Comparison of ENCODE assay signal across 10 cellular contexts in genomic region chr13:98975822-98976261, GRCh38. TPM values are rescaled to one million over a fixed set of nuclear protein-coding genes. Genes with fewer than 3 reads are reported as not detected.
DNase-seq lines count a peak whose midpoint lies in the region; ATAC-seq and TF ChIP-seq lines count a peak whose summit lies in the region.
"Had no signal": no experiment of that assay in that cellular context is flagged by ENCODE, and none has a peak within 500 bp of the region (broad histone marks: within the 10 kb centered on the region; RNA-seq: fewer than 3 reads in every experiment).

No MANE protein-coding gene starts in this region.

- ATAC-seq in activated T-cell treated with anti-CD3 and anti-CD28 coated beads, Interleukin-2, amount 50 U/mL, for 4 hours, result no peak

- H3K36me3 Mint-ChIP-seq in activated T-cell treated with anti-CD3 and anti-CD28 coated beads, Interleukin-2, amount 50 U/mL, for 24 hours (ENCODE audit: low read depth), result no peaks in the 10 kb centered on the region
- H3K36me3 Mint-ChIP-seq in activated T-cell treated with anti-CD3 and anti-CD28 coated beads, Interleukin-2, amount 50 U/mL, for 4 hours (ENCODE audit: insufficient read depth), result no peaks in the 10 kb centered on the region
- H3K36me3 Mint-ChIP-seq: IgD-negative memory B cell had no signal

- H3K4me3 Mint-ChIP-seq in activated T-cell treated with anti-CD3 and anti-CD28 coated beads, Interleukin-2, amount 50 U/mL, for 24 hours, result no peak overlapping the region
- no peak overlapping the region for H3K4me3 Mint-ChIP-seq in activated T-cell treated with anti-CD3 and anti-CD28 coated beads, Interleukin-2, amount 50 U/mL, for 4 hours

- H3K27ac Mint-ChIP-seq in activated T-cell treated with anti-CD3 and anti-CD28 coated beads, Interleukin-2, amount 50 U/mL, for 24 hours, result peak overlapping the region; percentile 37

- DNase-seq in activated T-cell treated with anti-CD3 and anti-CD28 coated beads, Interleukin-2, amount 50 U/mL, for 24 hours, result no peak
- DNase-seq in activated T-cell treated with anti-CD3 and anti-CD28 coated beads, Interleukin-2, amount 50 U/mL, for 4 hours, result no peak
- peak; percentile 71 for DNase-seq in islet precursor cell
- DNase-seq in activated gamma-delta T cell treated with Interleukin-2 at 50 U/mL for 16 hours, result no peak
- DNase-seq in NCI-H187 (lab: John Stamatoyannopoulos, UW), result no peak
- DNase-seq in NCI-H1105 treated with DMSO at 0.1 percent for 48 hours (lab: John Stamatoyannopoulos, UW), result no peak

- H3K4me3 ChIP-seq in WI38 (ENCODE audit: low read depth, low read length), result peak overlapping the region; percentile 4; the same call in 1 of the 2 replicates

- H3K27ac ChIP-seq in temporal lobe (ENCODE audit: low read depth, low read length), result peak overlapping the region; percentile 97
- H3K27ac ChIP-seq: C4-2B had no signal

- no peaks in the 10 kb centered on the region for H3K9me3 Mint-ChIP-seq in activated T-cell treated with anti-CD3 and anti-CD28 coated beads, Interleukin-2, amount 50 U/mL, for 24 hours
- no peaks in the 10 kb centered on the region for H3K9me3 Mint-ChIP-seq in activated T-cell treated with anti-CD3 and anti-CD28 coated beads, Interleukin-2, amount 50 U/mL, for 4 hours
- H3K9me3 Mint-ChIP-seq: IgD-negative memory B cell had no signal

- H3K27me3 Mint-ChIP-seq in activated T-cell treated with anti-CD3 and anti-CD28 coated beads, Interleukin-2, amount 50 U/mL, for 24 hours, result no peaks in the 10 kb centered on the region
- H3K27me3 Mint-ChIP-seq in activated T-cell treated with anti-CD3 and anti-CD28 coated beads, Interleukin-2, amount 50 U/mL, for 4 hours (ENCODE audit: low read depth), result no peaks in the 10 kb centered on the region

- no peak for TF ChIP-seq CTCF in WI38 (IDR thresholded peaks at IDR 0.05; ENCODE audit: low read depth, low read length)

- peaks cover 71% of the 10 kb centered on the region for H3K4me1 Mint-ChIP-seq in activated T-cell treated with anti-CD3 and anti-CD28 coated beads, Interleukin-2, amount 50 U/mL, for 24 hours (ENCODE audit: low read depth)
- H3K4me1 Mint-ChIP-seq in activated T-cell treated with anti-CD3 and anti-CD28 coated beads, Interleukin-2, amount 50 U/mL, for 4 hours (ENCODE audit: low read depth), result peaks cover 58% of the 10 kb centered on the region

RNA-seq across cellular contexts. Expression of gene DOCK9, which starts 2.0 kb away (rescaled TPM):
- 10 to 100 TPM; 25.8 to 34.9 (median 28.4) TPM for total RNA-seq in activated T-cell treated with anti-CD3 and anti-CD28 coated beads, Interleukin-2, amount 50 U/mL, for 4 hours
- total RNA-seq in temporal lobe, result 137 TPM
